In genomic region chr3:33075996-33076395, GRCh38 we compare ENCODE assay signal across 1 cellular context.
TF ChIP-seq lines count a peak whose summit lies in the region.

No MANE protein-coding gene starts in this region.

TF ChIP-seq in HepG2, 621 proteins besides CTCF, POLR2A, EP300 and RAD21:
- TF ChIP-seq ZNF576 (CRISPR knock-in tag; IDR thresholded peaks at IDR 0.05) (no peak), ZNF605 (CRISPR knock-in tag; IDR thresholded peaks at IDR 0.05) (no peak), AHR (CRISPR knock-in tag; IDR thresholded peaks at IDR 0.05) (no peak)
TF ChIP-seq in HepG2: peak in this region for 0.
